14 cellular contexts compared by ENCODE assay signal in the genomic region with DNA sequence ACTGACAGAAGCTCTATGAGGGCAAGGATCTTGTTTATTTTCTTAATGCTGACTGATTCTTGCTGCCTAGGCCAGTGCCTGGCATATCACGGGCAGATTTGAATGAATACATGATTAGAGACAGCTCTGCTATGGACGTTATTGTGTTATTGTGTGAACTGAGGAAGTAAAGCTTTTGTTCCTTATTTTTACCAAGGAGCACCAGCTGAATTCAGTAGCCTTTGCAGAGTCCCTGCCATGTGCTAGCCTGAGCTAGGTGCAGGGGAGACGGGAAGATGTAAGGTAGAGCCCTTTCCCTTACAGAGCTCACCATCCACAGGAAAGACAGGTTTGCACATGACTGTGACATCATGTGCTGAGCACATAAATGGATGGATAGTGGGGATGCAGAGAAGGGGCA.
"Had no signal": no experiment of that assay in that cellular context is flagged by ENCODE, and none has a peak within 500 bp of the region (broad histone marks: within the 10 kb centered on the region; RNA-seq: fewer than 3 reads in every experiment).

No MANE protein-coding gene starts in this region.

- H3K4me3 ChIP-seq: ascending aorta, neural progenitor cell, skin epidermis had no signal

- DNase-seq: activated CD4-positive, alpha-beta T cell treated with anti-CD3 and anti-CD28 coated beads for 1 hour; activated gamma-delta T cell; effector CD8-positive, alpha-beta T cell; mesenchymal stem cell; naive thymus-derived CD4-positive, alpha-beta T cell; stimulated activated CD4-positive, alpha-beta T cell treated with anti-CD3 and anti-CD28 coated beads, Interleukin-2, amount 100 ng/mL, for 48 hours; stimulated activated naive CD8-positive, alpha-beta T cell treated with anti-CD3 and anti-CD28 coated beads, Interleukin-15, amount 100 ng/mL, for 72 hours; T-helper 2 cell; trophoblast cell had no signal

- H3K4me2 ChIP-seq: neural progenitor cell had no signal

- H3K27me3 ChIP-seq: ascending aorta, neural progenitor cell had no signal

- H3K36me3 ChIP-seq: ascending aorta, neural progenitor cell, WERI-Rb-1 had no signal

- H3K27ac ChIP-seq: ascending aorta, neural progenitor cell, skin epidermis, WERI-Rb-1 had no signal

- H3K4me1 ChIP-seq: neural progenitor cell had no signal

- H3K9ac ChIP-seq: neural progenitor cell had no signal

- ATAC-seq: esophagus mucosa; naive thymus-derived CD4-positive, alpha-beta T cell; stimulated activated naive CD8-positive, alpha-beta T cell treated with anti-CD3 and anti-CD28 coated beads, Interleukin-15, amount 100 ng/mL, for 72 hours had no signal

- H3K9me3 ChIP-seq: ascending aorta had no signal
